ENCODE assay signal across 8 cellular contexts in the genomic region with DNA sequence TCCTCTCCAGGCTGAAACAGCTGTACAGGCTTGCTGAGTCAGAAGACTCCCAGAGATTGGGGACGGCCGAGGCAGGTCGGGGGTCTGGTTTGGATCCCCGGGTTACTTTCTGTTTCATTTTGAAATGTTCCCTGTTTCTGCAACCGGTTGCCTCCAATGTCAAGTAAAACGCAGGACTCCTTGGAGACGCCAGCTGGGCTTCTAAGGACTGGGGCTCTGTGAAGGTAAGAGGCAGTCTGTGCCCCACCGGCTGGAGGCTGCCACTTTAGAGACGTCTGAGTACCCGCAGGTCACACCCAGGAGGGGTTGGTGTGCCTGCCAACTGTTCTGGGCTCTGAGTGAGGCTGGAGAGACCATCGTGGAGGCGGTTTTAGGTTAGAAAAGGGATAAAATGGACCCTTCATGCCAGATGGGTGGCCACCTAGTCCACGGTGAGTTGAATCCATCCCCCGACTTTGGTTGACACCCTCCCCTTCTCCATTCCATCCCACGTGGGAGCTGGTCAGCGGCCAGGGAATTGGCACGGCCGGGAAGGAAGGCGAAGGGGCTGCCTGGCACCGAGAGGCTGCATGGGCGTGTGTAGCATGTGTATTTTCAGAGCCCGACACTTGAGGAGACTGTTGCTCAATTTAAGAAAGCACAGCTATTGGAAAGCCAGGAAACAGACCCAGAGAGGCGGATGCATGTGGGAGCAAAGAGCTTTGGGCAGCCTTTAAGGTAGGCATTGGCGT.
A peak's percentile ranks its signal among the peaks of the same experiment; 100 is the strongest.
DNase-seq lines count a peak whose midpoint lies in the region; ATAC-seq and TF ChIP-seq lines count a peak whose summit lies in the region.

No MANE protein-coding gene starts in this region.

- H3K27ac ChIP-seq in foreskin keratinocyte (peak overlapping the region; percentile 34), upper lobe of left lung (peak overlapping the region; percentile 66 to 87 (median 85))

- peaks cover 12 to 21% (median 14%) of the 10 kb centered on the region in 3 donors for H3K4me1 Mint-ChIP-seq in naive B cell

- H3K9me3 Mint-ChIP-seq in naive B cell: no peaks in the 10 kb centered on the region

- H3K27me3 ChIP-seq in foreskin keratinocyte (no peaks in the 10 kb centered on the region), upper lobe of left lung (no peaks in the 10 kb centered on the region)

- TF ChIP-seq EP300 in upper lobe of left lung (IDR thresholded peaks at IDR 0.05): peak in 1 of 4 donors; percentile 91

- H3K4me1 ChIP-seq in foreskin keratinocyte (no peaks in the 10 kb centered on the region), upper lobe of left lung (peaks cover 14 to 34% (median 24%) of the 10 kb centered on the region in 4 donors)

- H3K4me3 ChIP-seq in GM12865 (ENCODE audit: low read depth, low read length): peak overlapping the region; percentile 51
- H3K4me3 ChIP-seq in upper lobe of left lung: peak overlapping the region; percentile 50 to 68 (median 62)

- H3K9me3 ChIP-seq in upper lobe of left lung: no peaks in the 10 kb centered on the region

- peaks cover 12 to 33% (median 23%) of the 10 kb centered on the region in 3 donors for H3K27me3 Mint-ChIP-seq in naive B cell

- no peak for TF ChIP-seq CTCF in GM12865 (IDR thresholded peaks at IDR 0.05; ENCODE audit: insufficient read depth, low read depth, low read length, missing control alignments)
- TF ChIP-seq CTCF in foreskin keratinocyte (conservative IDR thresholded peaks at IDR 0.05): peak; percentile 45
- no peak for TF ChIP-seq CTCF in upper lobe of left lung (IDR thresholded peaks at IDR 0.05)

- H3K27ac Mint-ChIP-seq in naive B cell: peak overlapping the region in 5 of 6 donors; percentile 9 to 84 (median 42)

- no peaks in the 10 kb centered on the region for H3K36me3 Mint-ChIP-seq in naive B cell

- ATAC-seq in foreskin keratinocyte (peak; percentile 73), naive B cell (ENCODE audit: low read depth in 2 of 2) (peak; percentile 67 to 84), upper lobe of left lung (ENCODE audit: low FRiP score in 2 of 2) (peak; percentile 89 to 92), HG02840 (IDR thresholded peaks at IDR 0.05; ENCODE audit: low FRiP score, unreplicated experiment) (no peak), GM21367 (IDR thresholded peaks at IDR 0.05; ENCODE audit: unreplicated experiment) (no peak)

- TF ChIP-seq POLR2A in upper lobe of left lung (IDR thresholded peaks at IDR 0.05): peak in 1 of 4 donors; percentile 74

- no peaks in the 10 kb centered on the region for H3K36me3 ChIP-seq in upper lobe of left lung

- peak; percentile 9 for DNase-seq in GM12865 (ENCODE audit: low read depth)
- peak; percentile 16 for DNase-seq in NCI-H2171 treated with DMSO at 0.1 percent for 48 hours (lab: John Stamatoyannopoulos, UW)
- DNase-seq in activated naive CD4-positive, alpha-beta T cell treated with anti-CD3 and anti-CD28 coated beads, Interleukin-2, amount 50 U/mL, for 16 hours: peak; percentile 16
- peak in 1 of 2 donors; percentile 32 for DNase-seq in foreskin keratinocyte
- peak; percentile 11 for DNase-seq in naive B cell
- peak; percentile 87 to 88 for DNase-seq in upper lobe of left lung

- 0% methylated on average over 20 to 24 of the region's 24 CpGs for WGBS in upper lobe of left lung, 2 donors

- H3K4me3 Mint-ChIP-seq in naive B cell: peak overlapping the region; percentile 82 to 97 (median 95)

Comparison
In these comparisons a context has a peak if more than half of its experiments do, and no peak if none do; other contexts are left out.
1. ATAC-seq: peak in foreskin keratinocyte (single experiment), naive B cell (2 of 2) and upper lobe of left lung (2 of 2); none in HG02840 (single experiment) and GM21367 (single experiment).